ENCODE assay signal across 16 cellular contexts in the genomic region with DNA sequence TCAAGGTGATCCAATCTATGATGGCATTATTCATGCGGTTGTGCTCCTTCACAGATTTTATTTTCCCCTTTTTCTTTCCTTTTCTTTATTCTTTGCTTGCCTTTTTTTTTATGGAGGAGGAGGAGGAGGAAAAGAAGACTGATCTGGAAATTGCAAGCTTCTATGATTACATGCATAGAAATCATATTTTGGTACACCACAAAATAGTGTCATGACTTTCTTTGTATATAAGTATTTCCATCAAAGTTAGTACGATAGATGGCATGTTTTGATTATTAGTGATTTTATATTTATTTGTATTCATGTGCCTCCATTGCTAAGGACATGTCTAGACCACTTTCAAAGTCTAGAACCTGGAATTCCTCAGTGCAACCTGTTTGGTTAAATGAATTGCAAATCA.
"Had no signal": no experiment of that assay in that cellular context is flagged by ENCODE, and none has a peak within 500 bp of the region (broad histone marks: within the 10 kb centered on the region; RNA-seq: fewer than 3 reads in every experiment).

No MANE protein-coding gene starts in this region.

- H3K4me3 Mint-ChIP-seq: activated CD4-positive, alpha-beta T cell treated with anti-CD3 and anti-CD28 coated beads, Interleukin-2, amount 10 ng/mL, durations not matched to agents 7 days and 5 days; activated naive CD4-positive, alpha-beta T cell treated with anti-CD3 and anti-CD28 coated beads, Interleukin-2, amount 10 ng/mL, durations not matched to agents 7 days and 5 days; activated T-helper 17 cell treated with anti-CD3 and anti-CD28 coated beads, Interleukin-2, amount 50 U/mL, for 72 hours; endodermal cell; neural crest cell; stimulated activated effector memory CD8-positive, alpha-beta T cell treated with anti-CD3 and anti-CD28 coated beads, Interleukin-12 subunit alpha, Interleukin-12 subunit beta, amount 100 ng/mL, for 72 hours had no signal

- H3K79me2 ChIP-seq: parathyroid adenoma had no signal

- H3K36me3 Mint-ChIP-seq: activated naive CD4-positive, alpha-beta T cell treated with anti-CD3 and anti-CD28 coated beads, Interleukin-2, amount 10 ng/mL, durations not matched to agents 7 days and 5 days; stimulated activated effector memory CD8-positive, alpha-beta T cell treated with anti-CD3 and anti-CD28 coated beads, Interleukin-12 subunit alpha, Interleukin-12 subunit beta, amount 100 ng/mL, for 72 hours had no signal

- ATAC-seq: activated T-helper 17 cell treated with anti-CD3 and anti-CD28 coated beads, Interleukin-2, amount 50 U/mL, for 72 hours; foreskin keratinocyte; stimulated activated effector memory CD8-positive, alpha-beta T cell treated with anti-CD3 and anti-CD28 coated beads, Interleukin-12 subunit alpha, Interleukin-12 subunit beta, amount 100 ng/mL, for 72 hours had no signal

- H3K9me3 Mint-ChIP-seq: endodermal cell had no signal

- H3K4me3 ChIP-seq: adrenal gland, body of pancreas, tibial nerve had no signal

- H3K4me1 Mint-ChIP-seq: activated CD4-positive, alpha-beta T cell treated with anti-CD3 and anti-CD28 coated beads, Interleukin-2, amount 10 ng/mL, durations not matched to agents 7 days and 5 days; activated naive CD4-positive, alpha-beta T cell treated with anti-CD3 and anti-CD28 coated beads, Interleukin-2, amount 10 ng/mL, durations not matched to agents 7 days and 5 days; activated T-helper 17 cell treated with anti-CD3 and anti-CD28 coated beads, Interleukin-2, amount 50 U/mL, for 72 hours; endodermal cell; neural crest cell; stimulated activated effector memory CD8-positive, alpha-beta T cell treated with anti-CD3 and anti-CD28 coated beads, Interleukin-12 subunit alpha, Interleukin-12 subunit beta, amount 100 ng/mL, for 72 hours had no signal

- H3K27ac ChIP-seq: adrenal gland, body of pancreas, foreskin keratinocyte, parathyroid adenoma, tibial nerve had no signal

- DNase-seq: activated CD4-positive, alpha-beta T cell treated with anti-CD3 and anti-CD28 coated beads, Interleukin-2, amount 10 ng/mL, durations not matched to agents 7 days and 5 days; activated CD4-positive, CD25-positive, alpha-beta regulatory T cell; activated CD8-positive, alpha-beta memory T cell treated with anti-CD3 and anti-CD28 coated beads for 24 hours; activated naive CD4-positive, alpha-beta T cell treated with anti-CD3 and anti-CD28 coated beads, Interleukin-2, amount 10 ng/mL, durations not matched to agents 7 days and 5 days; endodermal cell; erythroblast; foreskin keratinocyte; retina; small intestine had no signal

- H3K27me3 ChIP-seq: adrenal gland, body of pancreas, foreskin keratinocyte, tibial nerve had no signal

- H3K36me3 ChIP-seq: adrenal gland, tibial nerve had no signal

- H3K4me1 ChIP-seq: adrenal gland, foreskin keratinocyte, parathyroid adenoma, tibial nerve had no signal

- H3K9me3 ChIP-seq: adrenal gland, body of pancreas, tibial nerve had no signal

- H2AFZ ChIP-seq: parathyroid adenoma had no signal

- H3K27me3 Mint-ChIP-seq: activated CD4-positive, alpha-beta T cell treated with anti-CD3 and anti-CD28 coated beads, Interleukin-2, amount 10 ng/mL, durations not matched to agents 7 days and 5 days; activated naive CD4-positive, alpha-beta T cell treated with anti-CD3 and anti-CD28 coated beads, Interleukin-2, amount 10 ng/mL, durations not matched to agents 7 days and 5 days; activated T-helper 17 cell treated with anti-CD3 and anti-CD28 coated beads, Interleukin-2, amount 50 U/mL, for 72 hours had no signal

- H3K27ac Mint-ChIP-seq: activated CD4-positive, alpha-beta T cell treated with anti-CD3 and anti-CD28 coated beads, Interleukin-2, amount 10 ng/mL, durations not matched to agents 7 days and 5 days; activated naive CD4-positive, alpha-beta T cell treated with anti-CD3 and anti-CD28 coated beads, Interleukin-2, amount 10 ng/mL, durations not matched to agents 7 days and 5 days; activated T-helper 17 cell treated with anti-CD3 and anti-CD28 coated beads, Interleukin-2, amount 50 U/mL, for 72 hours; endodermal cell; stimulated activated effector memory CD8-positive, alpha-beta T cell treated with anti-CD3 and anti-CD28 coated beads, Interleukin-12 subunit alpha, Interleukin-12 subunit beta, amount 100 ng/mL, for 72 hours had no signal
